ENCODE assay signal across 19 cellular contexts in genomic region chr13:41658057-41658642, GRCh38.
DNase-seq lines count a peak whose midpoint lies in the region; ATAC-seq, FAIRE-seq and TF ChIP-seq lines count a peak whose summit lies in the region.
"Had no signal": no experiment of that assay in that cellular context is flagged by ENCODE, and none has a peak within 500 bp of the region (broad histone marks: within the 10 kb centered on the region; RNA-seq: fewer than 3 reads in every experiment).

No MANE protein-coding gene starts in this region.

- no peaks in the 10 kb centered on the region for H4K20me1 ChIP-seq in K562 (replicated peaks; ENCODE audit: control insufficient read depth, insufficient read depth, low read length)

- TF ChIP-seq POLR2A in breast epithelium (IDR thresholded peaks at IDR 0.05) (no peak), K562 (conservative IDR thresholded peaks at IDR 0.05) (no peak)

- peaks cover 6% of the 10 kb centered on the region for H3K4me1 Mint-ChIP-seq in MCF 10A (ENCODE audit: insufficient read depth, unreplicated experiment)

- H3K36me3 Mint-ChIP-seq in MCF 10A (ENCODE audit: insufficient read depth, unreplicated experiment): peaks cover 5% of the 10 kb centered on the region

- H3K9me3 ChIP-seq in breast epithelium (no peaks in the 10 kb centered on the region), K562 (replicated peaks; ENCODE audit: control insufficient read depth, insufficient read depth, low read depth, low read length) (no peaks in the 10 kb centered on the region), thoracic aorta (no peaks in the 10 kb centered on the region)

- no peak overlapping the region for H3K4me2 ChIP-seq in K562 (ENCODE audit: insufficient read depth, low read length)

- BruUV-seq in MCF 10A (replicated peaks; lab: Mats Ljungman, UMichigan) (no TSS peak), K562 (replicated peaks; lab: Mats Ljungman, UMichigan) (no TSS peak)

- no peak overlapping the region for H3K27ac ChIP-seq in breast epithelium
- H3K27ac ChIP-seq in K562 (ENCODE audit: extremely low read depth, low read depth, low read length): no peak overlapping the region
- peak overlapping the region in 1 of 2 donors; percentile 41 for H3K27ac ChIP-seq in thoracic aorta
- H3K27ac ChIP-seq: parathyroid adenoma had no signal

- ATAC-seq in K562 (no peak), thoracic aorta (ENCODE audit: insufficient number of reproducible peaks, low FRiP score, low read depth) (no peak), HG02798 (IDR thresholded peaks at IDR 0.05; ENCODE audit: poor library complexity, unreplicated experiment) (no peak), HG02571 (IDR thresholded peaks at IDR 0.05; ENCODE audit: unreplicated experiment) (no peak)

- CTCF ChIA-PET in MCF 10A (lab: Yijun Ruan, JAX) (interaction anchor here (1.6 to 9.1 kb wide), 2 partner anchors 247 to 453 kb away, joined by 5 to 122 read pairs; no protein-coding TSS in a partner anchor), K562 (lab: Yijun Ruan, JAX; ENCODE audit: low intra/inter-chr PET ratio) (no interaction called here)

- 82% methylated on average over 7 of the region's 7 CpGs for WGBS in K562 (ENCODE audit: insufficient coverage, low coverage, missing lambda C conversion rate)

- no peaks in the 10 kb centered on the region for H3K36me3 ChIP-seq in breast epithelium
- H3K36me3 ChIP-seq in K562 (ENCODE audit: control insufficient read depth, insufficient read depth, low read length): peaks cover 3% of the 10 kb centered on the region; the same call in 1 of the 3 replicates
- no peaks in the 10 kb centered on the region for H3K36me3 ChIP-seq in thoracic aorta

- POLR2A ChIA-PET in MCF 10A (lab: Yijun Ruan, JAX): interaction anchor here (0.7 to 1.5 kb wide), 4 partner anchors 10 to 500 kb away, joined by 3 to 4 read pairs (median 3); no protein-coding TSS in a partner anchor
- POLR2A ChIA-PET in K562 (lab: Yijun Ruan, JAX): interaction anchor here (1.8 kb wide), 1 partner anchor 10 kb away, joined by 5 read pairs; no protein-coding TSS in a partner anchor

- TF ChIP-seq RAD21 in K562 (CRISPR knock-in tag; conservative IDR thresholded peaks at IDR 0.05 in 1 of 2, IDR thresholded peaks at IDR 0.05 in 1 of 2): no peak; a peak in 1 of 4 replicates

- H3K9ac ChIP-seq in K562 (ENCODE audit: insufficient read depth in 1 of 2, low read depth in 2 of 2, low read length in 2 of 2): no peak overlapping the region
- H3K9ac ChIP-seq: parathyroid adenoma had no signal

- no peaks in the 10 kb centered on the region for H3K9me1 ChIP-seq in K562 (ENCODE audit: control insufficient read depth, insufficient read depth, low read length)

- TF ChIP-seq CTCF in MCF 10A (IDR thresholded peaks at IDR 0.05; ENCODE audit: unreplicated experiment) (no peak), breast epithelium (IDR thresholded peaks at IDR 0.05) (no peak), K562 (IDR thresholded peaks at IDR 0.05 in 2 of 3, conservative IDR thresholded peaks at IDR 0.05 in 1 of 3; ENCODE audit: insufficient read depth in 2 of 3, low read depth in 1 of 3, low read length in 3 of 3) (0 out of 6 replicates have a peak, but pooled peaks of 1 of the 3 experiments have one; percentile 8), thoracic aorta (IDR thresholded peaks at IDR 0.05) (no peak)

- DNase-seq in MCF 10A (ENCODE audit: unreplicated experiment): peak; percentile 61
- DNase-seq in breast epithelium (ENCODE audit: low spot score in 2 of 2): no peak
- peak in 1 of 4 experiments; percentile 3 for DNase-seq in K562 (ENCODE audit: extremely low read depth in 1 of 4, low spot score in 3 of 4)
- peak; percentile 43 for DNase-seq in fibroblast of the conjunctiva (ENCODE audit: low read depth)
- DNase-seq in thoracic aorta (ENCODE audit: low spot score): no peak
- no peak for DNase-seq in NCI-H345 (lab: John Stamatoyannopoulos, UW)
- DNase-seq: activated CD4-positive, alpha-beta T cell treated with anti-CD3 and anti-CD28 coated beads, Interleukin-2, amount 10 ng/mL, durations not matched to agents 7 days and 5 days; activated T-cell treated with anti-CD3 and anti-CD28 coated beads, Interleukin-2, amount 50 U/mL, for 24 hours; effector CD4-positive, alpha-beta T cell; KG1; NCI-H1694; NCI-H446 treated with DMSO at 0.1 percent for 48 hours; substantia nigra had no signal

- H2AFZ ChIP-seq in K562 (ENCODE audit: low read depth, low read length): no peak overlapping the region
- H2AFZ ChIP-seq: parathyroid adenoma had no signal

- no peak overlapping the region for H3K27ac Mint-ChIP-seq in MCF 10A (ENCODE audit: low read depth, unreplicated experiment)
- H3K27ac Mint-ChIP-seq: activated CD4-positive, alpha-beta T cell treated with anti-CD3 and anti-CD28 coated beads, Interleukin-2, amount 10 ng/mL, durations not matched to agents 7 days and 5 days; activated T-cell treated with anti-CD3 and anti-CD28 coated beads, Interleukin-2, amount 50 U/mL, for 24 hours had no signal

- no peak overlapping the region for H3K4me3 Mint-ChIP-seq in MCF 10A (ENCODE audit: unreplicated experiment)
- H3K4me3 Mint-ChIP-seq: activated CD4-positive, alpha-beta T cell treated with anti-CD3 and anti-CD28 coated beads, Interleukin-2, amount 10 ng/mL, durations not matched to agents 7 days and 5 days; activated T-cell treated with anti-CD3 and anti-CD28 coated beads, Interleukin-2, amount 50 U/mL, for 24 hours had no signal

- intact Hi-C loops in MCF 10A (cut with micrococcal nuclease): no loop called here
- intact Hi-C loops in breast epithelium (cut with DNase I; ENCODE audit: low total_unique reads): no loop called here
- intact Hi-C loops in K562 (cut with micrococcal nuclease): no loop called here

- no peaks in the 10 kb centered on the region for H3K79me2 ChIP-seq in K562 (ENCODE audit: control insufficient read depth, insufficient read depth, low read length)
- H3K79me2 ChIP-seq: parathyroid adenoma had no signal

- no peaks in the 10 kb centered on the region for H3K4me1 ChIP-seq in breast epithelium
- H3K4me1 ChIP-seq in K562 (replicated peaks in 1 of 2; ENCODE audit: control insufficient read depth in 2 of 2, insufficient read depth in 2 of 2, low read length in 2 of 2): no peaks in the 10 kb centered on the region
- H3K4me1 ChIP-seq in thoracic aorta (ENCODE audit: control insufficient read depth in 1 of 2, low read depth in 2 of 2): peaks cover 3 to 4% of the 10 kb centered on the region in 2 donors
- H3K4me1 ChIP-seq: parathyroid adenoma had no signal

- no peaks in the 10 kb centered on the region for H3K9me3 Mint-ChIP-seq in MCF 10A (ENCODE audit: unreplicated experiment)
- H3K9me3 Mint-ChIP-seq: activated CD4-positive, alpha-beta T cell treated with anti-CD3 and anti-CD28 coated beads, Interleukin-2, amount 10 ng/mL, durations not matched to agents 7 days and 5 days; activated T-cell treated with anti-CD3 and anti-CD28 coated beads, Interleukin-2, amount 50 U/mL, for 24 hours had no signal

- TF ChIP-seq EP300 in K562 (IDR thresholded peaks at IDR 0.05; ENCODE audit: low read length): no peak

- no peak for FAIRE-seq in K562 (lab: Jason Lieb, UNC)
- FAIRE-seq: G401.6, GM12892, islet of Langerhans had no signal

- H3K27me3 Mint-ChIP-seq in MCF 10A (ENCODE audit: insufficient read depth, unreplicated experiment): no peaks in the 10 kb centered on the region
- H3K27me3 Mint-ChIP-seq: activated CD4-positive, alpha-beta T cell treated with anti-CD3 and anti-CD28 coated beads, Interleukin-2, amount 10 ng/mL, durations not matched to agents 7 days and 5 days; activated T-cell treated with anti-CD3 and anti-CD28 coated beads, Interleukin-2, amount 50 U/mL, for 24 hours had no signal

- in situ Hi-C loops in K562 (cut with MboI): no loop called here

- H3K27me3 ChIP-seq in breast epithelium: no peaks in the 10 kb centered on the region
- H3K27me3 ChIP-seq in K562 (ENCODE audit: control insufficient read depth in 2 of 2, insufficient read depth in 2 of 2, low read length in 2 of 2): no peaks in the 10 kb centered on the region
- no peaks in the 10 kb centered on the region for H3K27me3 ChIP-seq in thoracic aorta (replicated peaks; ENCODE audit: insufficient read depth)

- H3K4me3 ChIP-seq in breast epithelium (no peak overlapping the region), K562 (no peak overlapping the region), thoracic aorta (peak overlapping the region; percentile 16)

TF ChIP-seq in K562, 482 proteins besides CTCF, POLR2A, EP300 and RAD21:
- TF ChIP-seq NFIC (IDR thresholded peaks at IDR 0.05): peak; percentile 60
- no peak for TF ChIP-seq CCAR2 (IDR thresholded peaks at IDR 0.05; ENCODE audit: low read depth, low read length)

Comparison
In these comparisons a context has a peak if more than half of its experiments do, and no peak if none do; other contexts are left out.
1. DNase-seq: peak in MCF 10A (single experiment) and fibroblast of the conjunctiva (single experiment); none in breast epithelium (0 of 2), thoracic aorta (single experiment) and NCI-H345 (single experiment).